10 cellular contexts compared by ENCODE assay signal in genomic region chr7:1062296-1063294, GRCh38. TPM values are rescaled to one million over a fixed set of nuclear protein-coding genes. Genes with fewer than 3 reads are reported as not detected.
A peak's percentile ranks its signal among the peaks of the same experiment; 100 is the strongest.
DNase-seq lines count a peak whose midpoint lies in the region; ATAC-seq and FAIRE-seq lines count a peak whose summit lies in the region.
"Had no signal": no experiment of that assay in that cellular context is flagged by ENCODE, and none has a peak within 500 bp of the region (broad histone marks: within the 10 kb centered on the region; RNA-seq: fewer than 3 reads in every experiment).

No MANE protein-coding gene starts in this region.

- FAIRE-seq in GM19239 (lab: Jason Lieb, UNC) = peak; percentile 97

- peak; percentile 73 for ATAC-seq in HG02852 (IDR thresholded peaks at IDR 0.05; ENCODE audit: unreplicated experiment)

- H3K27me3 ChIP-seq in BLaER1 = no peaks in the 10 kb centered on the region

- no peaks in the 10 kb centered on the region for H3K9me3 ChIP-seq in BLaER1

- H3K4me2 ChIP-seq in BLaER1 = peak overlapping the region; percentile 89

- peak overlapping the region; percentile 62; the same call in 1 of the 2 replicates for H3K9ac ChIP-seq in BLaER1

- 0 out of 2 replicates have a peak overlapping the region, but pooled peaks have one; percentile 8 for H3K27ac ChIP-seq in BLaER1

- H4K20me1 ChIP-seq in BLaER1 = peaks cover 76% of the 10 kb centered on the region

- peaks cover 10% of the 10 kb centered on the region for H3K36me3 ChIP-seq in BLaER1

- DNase-seq in GM19239 (ENCODE audit: insufficient read length, low spot score) (peak; percentile 88), NOMO-1 (lab: John Stamatoyannopoulos, UW; ENCODE audit: unreplicated experiment in 2 of 2) (peak; percentile 84 to 97), NCI-H526 (lab: John Stamatoyannopoulos, UW) (no peak), mesenteric fat pad (ENCODE audit: low spot score) (no peak), NCI-H524 (lab: John Stamatoyannopoulos, UW) (no peak), NCI-H524 treated with DMSO at 0.1 percent for 48 hours (lab: John Stamatoyannopoulos, UW) (no peak)
- DNase-seq: effector CD4-positive, alpha-beta T cell; retina had no signal

- peaks cover 85% of the 10 kb centered on the region for H3K4me1 ChIP-seq in BLaER1

- no peak overlapping the region for H3K4me3 ChIP-seq in BLaER1

RNA-seq across cellular contexts. Expression of gene GPR146, which starts 18.2 kb away (rescaled TPM):
- 54.1 TPM for total RNA-seq in mesenteric fat pad

RNA-seq across cellular contexts. Expression of gene GPER1, which starts 25.3 kb away (rescaled TPM):
- 8.1 TPM for total RNA-seq in mesenteric fat pad

Comparison
In these comparisons a context has a peak if more than half of its experiments do, and no peak if none do; other contexts are left out.
1. DNase-seq: peak in GM19239 (single experiment) and NOMO-1 (2 of 2); none in NCI-H526 (0 of 2), mesenteric fat pad (single experiment), NCI-H524 (0 of 2) and NCI-H524 treated with DMSO at 0.1 percent for 48 hours (single experiment).